Comparison of ENCODE assay signal across 1 cellular context in the genomic region with DNA sequence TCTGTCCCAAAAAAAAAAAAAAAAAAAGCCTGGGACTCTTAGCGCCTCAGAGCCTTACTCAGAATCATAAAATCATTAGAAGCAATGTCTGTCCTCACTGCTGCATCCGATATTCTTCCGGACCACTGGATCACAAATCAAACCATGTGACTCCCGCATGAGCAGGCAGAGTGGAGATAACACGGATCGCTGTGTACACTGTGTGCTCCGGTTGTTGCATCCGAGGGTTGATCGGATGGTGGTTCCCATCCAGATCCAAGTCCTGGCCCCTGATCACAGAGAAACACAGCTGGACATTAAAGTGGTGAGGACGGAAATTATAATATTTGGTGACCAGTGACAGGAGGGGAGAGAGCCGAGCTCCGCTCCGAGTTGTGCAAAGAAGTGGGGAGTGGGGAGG.
TF ChIP-seq lines count a peak whose summit lies in the region.

No MANE protein-coding gene starts in this region.

TF ChIP-seq in WTC11, 78 proteins besides CTCF, POLR2A, EP300 and RAD21:
- no peak for TF ChIP-seq TP53 (CRISPR knock-in tag; IDR thresholded peaks at IDR 0.05)
- no peak for TF ChIP-seq JUN (CRISPR knock-in tag; IDR thresholded peaks at IDR 0.05)
